ENCODE assay signal across 7 cellular contexts in genomic region chr16:72961115-72961832, GRCh38.
DNase-seq lines count a peak whose midpoint lies in the region; ATAC-seq and TF ChIP-seq lines count a peak whose summit lies in the region.

No MANE protein-coding gene starts in this region.

- no peaks in the 10 kb centered on the region for H3K4me1 Mint-ChIP-seq in activated T-helper 1 cell treated with anti-CD3 and anti-CD28 coated beads, Interleukin-12 subunit alpha, Interleukin-12 subunit beta, Interleukin-2, Interleukin-4 antibody, amounts not matched to agents 30 ng/mL and 10 ng/mL and 1 ng/mL, durations not matched to agents 14 hours and 24 hours and 36 hours (ENCODE audit: low read depth)

- intact Hi-C loops in stomach (cut with DNase I; ENCODE audit: low total_unique reads), result no loop called here
- intact Hi-C loops in activated T-helper 1 cell treated with anti-CD3 and anti-CD28 coated beads, Interleukin-12 subunit alpha, Interleukin-12 subunit beta, Interleukin-2, Interleukin-4 antibody, amounts not matched to agents 30 ng/mL and 10 ng/mL and 1 ng/mL, durations not matched to agents 14 hours and 24 hours and 36 hours (cut with micrococcal nuclease), result no loop called here

- H3K4me1 ChIP-seq in stomach, result no peaks in the 10 kb centered on the region

- no peak overlapping the region for H3K27ac Mint-ChIP-seq in activated T-helper 1 cell treated with anti-CD3 and anti-CD28 coated beads, Interleukin-12 subunit alpha, Interleukin-12 subunit beta, Interleukin-2, Interleukin-4 antibody, amounts not matched to agents 30 ng/mL and 10 ng/mL and 1 ng/mL, durations not matched to agents 14 hours and 24 hours and 36 hours

- H3K4me3 Mint-ChIP-seq in activated T-helper 1 cell treated with anti-CD3 and anti-CD28 coated beads, Interleukin-12 subunit alpha, Interleukin-12 subunit beta, Interleukin-2, Interleukin-4 antibody, amounts not matched to agents 30 ng/mL and 10 ng/mL and 1 ng/mL, durations not matched to agents 14 hours and 24 hours and 36 hours, result no peak overlapping the region

- no peak for DNase-seq in HFF-Myc (ENCODE audit: extremely low read depth, low read depth)
- peak; percentile 98 for DNase-seq in NCI-H82 (lab: John Stamatoyannopoulos, UW)
- peak; percentile 34 for DNase-seq in fibroblast of mammary gland (ENCODE audit: low read depth)
- no peak for DNase-seq in stomach
- DNase-seq in activated T-helper 1 cell treated with anti-CD3 and anti-CD28 coated beads, Interleukin-12 subunit alpha, Interleukin-12 subunit beta, Interleukin-2, Interleukin-4 antibody, amounts not matched to agents 30 ng/mL and 10 ng/mL and 1 ng/mL, durations not matched to agents 14 hours and 24 hours and 36 hours (ENCODE audit: low spot score), result no peak

- no peak for TF ChIP-seq EP300 in stomach (IDR thresholded peaks at IDR 0.05)

- no peaks in the 10 kb centered on the region for H3K9me3 Mint-ChIP-seq in activated T-helper 1 cell treated with anti-CD3 and anti-CD28 coated beads, Interleukin-12 subunit alpha, Interleukin-12 subunit beta, Interleukin-2, Interleukin-4 antibody, amounts not matched to agents 30 ng/mL and 10 ng/mL and 1 ng/mL, durations not matched to agents 14 hours and 24 hours and 36 hours

- H3K27me3 Mint-ChIP-seq in activated T-helper 1 cell treated with anti-CD3 and anti-CD28 coated beads, Interleukin-12 subunit alpha, Interleukin-12 subunit beta, Interleukin-2, Interleukin-4 antibody, amounts not matched to agents 30 ng/mL and 10 ng/mL and 1 ng/mL, durations not matched to agents 14 hours and 24 hours and 36 hours (ENCODE audit: insufficient read depth), result peaks cover 6% of the 10 kb centered on the region

- no peak for TF ChIP-seq POLR2A in stomach (IDR thresholded peaks at IDR 0.05)

- peaks cover 2% of the 10 kb centered on the region for H3K36me3 Mint-ChIP-seq in activated T-helper 1 cell treated with anti-CD3 and anti-CD28 coated beads, Interleukin-12 subunit alpha, Interleukin-12 subunit beta, Interleukin-2, Interleukin-4 antibody, amounts not matched to agents 30 ng/mL and 10 ng/mL and 1 ng/mL, durations not matched to agents 14 hours and 24 hours and 36 hours (ENCODE audit: low read depth)

- no peak overlapping the region for H3K27ac ChIP-seq in stomach

- H3K27me3 ChIP-seq in stomach, result no peaks in the 10 kb centered on the region

- 75 to 84% (median 77%) methylated on average over 20 of the region's 20 CpGs for WGBS in stomach, 5 donors

- H3K36me3 ChIP-seq in stomach, result peaks cover 14 to 36% (median 33%) of the 10 kb centered on the region in 4 donors

- TF ChIP-seq CTCF in HFF-Myc (IDR thresholded peaks at IDR 0.05; ENCODE audit: low read depth, low read length, missing control alignments) (peak; percentile 20), fibroblast of mammary gland (conservative IDR thresholded peaks at IDR 0.05; ENCODE audit: control insufficient read depth, insufficient read depth, low read depth, low read length) (peak; percentile 53), stomach (IDR thresholded peaks at IDR 0.05) (peak in 4 of 7 experiments; percentile 14 to 29 (median 22))

- ATAC-seq in HG03045 (IDR thresholded peaks at IDR 0.05; ENCODE audit: unreplicated experiment) (no peak), GM21367 (IDR thresholded peaks at IDR 0.05; ENCODE audit: unreplicated experiment) (no peak)

- H3K4me3 ChIP-seq in HFF-Myc (replicated peaks; ENCODE audit: low read depth, low read length) (no peak overlapping the region), fibroblast of mammary gland (ENCODE audit: control insufficient read depth, low read depth, low read length) (no peak overlapping the region), stomach (no peak overlapping the region)

- no peaks in the 10 kb centered on the region for H3K9me3 ChIP-seq in stomach

Comparison
In these comparisons a context has a peak if more than half of its experiments do, and no peak if none do; other contexts are left out.
1. DNase-seq: peak in NCI-H82 (single experiment) and fibroblast of mammary gland (single experiment); none in HFF-Myc (single experiment), stomach (single experiment) and activated T-helper 1 cell treated with anti-CD3 and anti-CD28 coated beads, Interleukin-12 subunit alpha, Interleukin-12 subunit beta, Interleukin-2, Interleukin-4 antibody, amounts not matched to agents 30 ng/mL and 10 ng/mL and 1 ng/mL, durations not matched to agents 14 hours and 24 hours and 36 hours (single experiment).
2. Peak in every context shown above with its lines, with median percentiles within 50 percentile points of each other: CTCF ChIP-seq.